ENCODE assay signal across 22 cellular contexts in the genomic region with DNA sequence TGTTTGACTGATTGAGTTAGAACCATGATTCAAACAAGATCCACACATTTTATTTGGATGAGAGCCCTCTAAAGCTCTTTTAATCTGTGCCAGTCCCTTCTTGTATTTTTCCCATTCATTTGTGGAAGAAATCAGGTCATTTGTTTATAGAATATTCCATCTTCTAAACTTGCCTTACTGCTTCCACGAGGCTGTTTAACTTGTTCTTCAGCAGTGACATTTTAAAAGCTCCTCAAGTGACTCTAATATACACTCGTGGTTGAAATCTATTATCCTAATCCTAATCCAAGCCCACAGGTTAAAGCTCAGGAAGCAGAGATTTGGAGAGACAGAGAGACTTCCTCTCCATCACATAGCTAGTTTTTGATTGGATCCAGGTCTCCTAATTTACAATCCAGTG.
DNase-seq lines count a peak whose midpoint lies in the region; ATAC-seq and TF ChIP-seq lines count a peak whose summit lies in the region.
"Had no signal": no experiment of that assay in that cellular context is flagged by ENCODE, and none has a peak within 500 bp of the region (broad histone marks: within the 10 kb centered on the region; RNA-seq: fewer than 3 reads in every experiment).

No MANE protein-coding gene starts in this region.

- POLR2A ChIA-PET in GM10248 (lab: Yijun Ruan, JAX), result no interaction called here

- H3K27ac Mint-ChIP-seq in type B pancreatic cell, result peak overlapping the region; percentile 54
- H3K27ac Mint-ChIP-seq: H9, IgD-negative memory B cell had no signal

- no peak overlapping the region for H3K4me3 Mint-ChIP-seq in type B pancreatic cell
- H3K4me3 Mint-ChIP-seq: H9, IgD-negative memory B cell had no signal

- peak; percentile 22 for DNase-seq in DMS53 (lab: John Stamatoyannopoulos, UW)
- no peak for DNase-seq in DMS53 treated with DMSO at 0.1 percent for 48 hours (lab: John Stamatoyannopoulos, UW; ENCODE audit: unreplicated experiment)
- DNase-seq in left lung, result no peak
- no peak for DNase-seq in smooth muscle cell (lab: John Stamatoyannopoulos, UW; ENCODE audit: unreplicated experiment)
- DNase-seq in type B pancreatic cell (ENCODE audit: extremely low spot score, unreplicated experiment), result no peak
- no peak for DNase-seq in MV-4-11 (lab: John Stamatoyannopoulos, UW)
- DNase-seq in GM10248 (ENCODE audit: extremely low spot score), result no peak
- DNase-seq: AML-193, DND-41, H9, Karpas-422, MG63, NCI-H1092, NCI-H1436 treated with DMSO at 0.1 percent for 48 hours, NCI-H2029, NCI-H446 treated with DMSO at 0.1 percent for 48 hours, RPMI8226, SHP77 treated with DMSO at 0.1 percent for 48 hours had no signal

- H2AFZ ChIP-seq in smooth muscle cell (ENCODE audit: low read depth), result peak overlapping the region; percentile 8

- H3K36me3 Mint-ChIP-seq in type B pancreatic cell, result no peaks in the 10 kb centered on the region
- H3K36me3 Mint-ChIP-seq: IgD-negative memory B cell had no signal

- ATAC-seq in left lung (peak; percentile 12), HG03520 (IDR thresholded peaks at IDR 0.05; ENCODE audit: unreplicated experiment) (no peak)

- CTCF ChIA-PET in GM10248 (lab: Yijun Ruan, JAX), result interaction anchor here (1.2 kb wide), 1 partner anchor 9 kb away, joined by 3 read pairs; no protein-coding TSS in a partner anchor

- TF ChIP-seq CTCF in left lung (IDR thresholded peaks at IDR 0.05) (no peak), smooth muscle cell (IDR thresholded peaks at IDR 0.05; ENCODE audit: borderline replicate concordance, insufficient read depth, poor library complexity, severe bottlenecking) (no peak), type B pancreatic cell (conservative IDR thresholded peaks at IDR 0.05) (no peak), GM10248 (IDR thresholded peaks at IDR 0.05; ENCODE audit: control extremely low read depth, extremely low read depth, low read depth, missing control alignments) (no peak)

- WGBS in smooth muscle cell (ENCODE audit: low lambda C conversion rate), result 28% methylated on average over 2 of the region's 2 CpGs

- H3K27me3 ChIP-seq in left lung (no peaks in the 10 kb centered on the region), smooth muscle cell (ENCODE audit: low read depth) (no peaks in the 10 kb centered on the region)
- H3K27me3 ChIP-seq: MG63 had no signal

- H3K4me1 ChIP-seq in left lung (no peaks in the 10 kb centered on the region), smooth muscle cell (ENCODE audit: low read depth) (no peaks in the 10 kb centered on the region)

- no peaks in the 10 kb centered on the region for H3F3A ChIP-seq in smooth muscle cell (ENCODE audit: low read depth)

- H3K27ac ChIP-seq in left lung, result no peak overlapping the region
- no peak overlapping the region for H3K27ac ChIP-seq in smooth muscle cell (ENCODE audit: low read depth)
- H3K27ac ChIP-seq: 22Rv1, C4-2B had no signal

- H3K4me3 ChIP-seq in left lung (no peak overlapping the region), smooth muscle cell (no peak overlapping the region)
- H3K4me3 ChIP-seq: MG63 had no signal

- H4K20me1 ChIP-seq in smooth muscle cell (ENCODE audit: low read depth), result no peaks in the 10 kb centered on the region

- no peak overlapping the region for H3K9ac ChIP-seq in smooth muscle cell (ENCODE audit: low read depth)

- H3K9me3 ChIP-seq in left lung, result no peaks in the 10 kb centered on the region
- no peaks in the 10 kb centered on the region for H3K9me3 ChIP-seq in smooth muscle cell (replicated peaks; ENCODE audit: low read depth)
- H3K9me3 ChIP-seq: MG63 had no signal

- peaks cover under 1% of the 10 kb centered on the region for H3K4me1 Mint-ChIP-seq in type B pancreatic cell (ENCODE audit: unreplicated experiment)
- H3K4me1 Mint-ChIP-seq: H9, IgD-negative memory B cell had no signal

- intact Hi-C loops in left lung (cut with DNase I), result no loop called here

- H3K9me3 Mint-ChIP-seq in type B pancreatic cell, result peaks cover 5% of the 10 kb centered on the region

- H3K79me2 ChIP-seq in smooth muscle cell (ENCODE audit: low read depth), result no peaks in the 10 kb centered on the region

- H3K27me3 Mint-ChIP-seq in type B pancreatic cell, result no peaks in the 10 kb centered on the region
- H3K27me3 Mint-ChIP-seq: IgD-negative memory B cell had no signal

- H3K36me3 ChIP-seq in left lung (no peaks in the 10 kb centered on the region), smooth muscle cell (ENCODE audit: low read depth) (no peaks in the 10 kb centered on the region)
- H3K36me3 ChIP-seq: MG63 had no signal

- no peak overlapping the region for H3K4me2 ChIP-seq in smooth muscle cell
